ENCODE assay signal across 8 cellular contexts in genomic region chr20:47277542-47277872, GRCh38.
DNase-seq lines count a peak whose midpoint lies in the region; ATAC-seq, FAIRE-seq and TF ChIP-seq lines count a peak whose summit lies in the region.
"Not testable (repeated sequence)": the region's sequence is repeated elsewhere in the genome, so short reads cannot be mapped to it uniquely, and the experiment has no call there.

No MANE protein-coding gene starts in this region.

- peaks cover 67% of the 10 kb centered on the region for H3K4me1 ChIP-seq in A549
- H3K4me1 ChIP-seq in IMR-90 (ENCODE audit: control insufficient read depth, insufficient read depth, low read length), result peaks cover 26% of the 10 kb centered on the region
- peaks cover 71% of the 10 kb centered on the region for H3K4me1 ChIP-seq in mesodermal cell (ENCODE audit: control insufficient read depth, insufficient read depth, low read length, poor library complexity, severe bottlenecking)
- H3K4me1 ChIP-seq in testis, result peaks cover 33% of the 10 kb centered on the region

- not testable (repeated sequence) for DNase-seq in A549 (ENCODE audit: low read depth in 1 of 2, low spot score in 1 of 2); IMR-90; caudate nucleus (lab: John Stamatoyannopoulos, UW); Right ventricle myocardium superior; testis
- DNase-seq in sciatic nerve (ENCODE audit: low spot score), result peak; percentile 18

- H4K5ac ChIP-seq in IMR-90 (ENCODE audit: low read depth, low read length), result peak overlapping the region; percentile 78; the same call in 1 of the 2 replicates

- CTCF ChIA-PET in A549 (lab: Yijun Ruan, JAX) (interaction anchor here (1.1 to 14.7 kb wide), 2 partner anchors 46 to 106 kb away, joined by 3 to 684 read pairs; no protein-coding TSS in a partner anchor), IMR-90 (lab: Yijun Ruan, JAX) (interaction anchor here (0.9 kb wide), 1 partner anchor 106 kb away, joined by 4 read pairs; no protein-coding TSS in a partner anchor)

- TF ChIP-seq RAD21 in A549 (conservative IDR thresholded peaks at IDR 0.05 in 1 of 2, IDR thresholded peaks at IDR 0.05 in 1 of 2); IMR-90 (IDR thresholded peaks at IDR 0.05; ENCODE audit: low read length): not testable (repeated sequence)

- peaks cover 97% of the 10 kb centered on the region for H3K36me3 Mint-ChIP-seq in activated T-helper 17 cell treated with anti-CD3 and anti-CD28 coated beads, Interleukin-2, amount 50 U/mL, for 72 hours (ENCODE audit: low read depth)

- H3K56ac ChIP-seq in IMR-90 (ENCODE audit: extremely low read depth, insufficient read depth, low read length), result 0 out of 2 replicates have a peak overlapping the region, but pooled peaks have one; percentile 5

- in situ Hi-C loops in IMR-90 (cut with MboI; ENCODE audit: low sequenced_read_pairs), result loop anchor here (5.0 kb wide), 2 partner anchors 105 to 345 kb away; no protein-coding TSS in a partner anchor

- H3K27ac ChIP-seq in A549 (peak overlapping the region; percentile 84 to 93), IMR-90 (ENCODE audit: insufficient read depth, low read length) (peak overlapping the region; percentile 44), caudate nucleus (ENCODE audit: low read depth, low read length) (peak overlapping the region; percentile 58), mesodermal cell (ENCODE audit: low read depth, low read length, severe bottlenecking) (peak overlapping the region; percentile 36), testis (peak overlapping the region; percentile 2 to 76)

- peaks cover 20% of the 10 kb centered on the region for H3K9me1 ChIP-seq in IMR-90 (ENCODE audit: insufficient read depth, low read length)

- not testable (repeated sequence) for H3K9ac ChIP-seq in IMR-90 (ENCODE audit: low read depth, low read length)

- not testable (repeated sequence) for TF ChIP-seq CTCF in A549 (IDR thresholded peaks at IDR 0.05); IMR-90 (conservative IDR thresholded peaks at IDR 0.05; ENCODE audit: low read depth, low read length); testis (IDR thresholded peaks at IDR 0.05)

- not testable (repeated sequence) for H2BK20ac ChIP-seq in IMR-90 (ENCODE audit: low read depth, low read length)

- not testable (repeated sequence) for H2AFZ ChIP-seq in IMR-90 (replicated peaks; ENCODE audit: low read length, poor library complexity)

- peak overlapping the region; percentile 9; the same call in 1 of the 2 replicates for H3K4ac ChIP-seq in IMR-90 (ENCODE audit: low read depth, low read length)

- peak overlapping the region; percentile 98 for H2BK5ac ChIP-seq in IMR-90 (ENCODE audit: low read depth, low read length, poor library complexity, severe bottlenecking)

- H3K27me3 Mint-ChIP-seq in activated T-helper 17 cell treated with anti-CD3 and anti-CD28 coated beads, Interleukin-2, amount 50 U/mL, for 72 hours, result not testable (repeated sequence)

- H2AK5ac ChIP-seq in IMR-90 (ENCODE audit: low read depth, low read length), result peak overlapping the region; percentile 71

- peak overlapping the region in 1 of 2 experiments; percentile 20; a peak in 1 of 4 replicates for H4K8ac ChIP-seq in IMR-90 (ENCODE audit: low read depth in 2 of 2, low read length in 2 of 2)

- not testable (repeated sequence) for H2AK9ac ChIP-seq in IMR-90 (replicated peaks; ENCODE audit: low read depth, low read length, poor library complexity)

- dilution Hi-C loops in IMR-90 (cut with HindIII; ENCODE audit: low sequenced_read_pairs, unreplicated experiment), result not testable (repeated sequence)

- POLR2A ChIA-PET in A549 (lab: Yijun Ruan, JAX); IMR-90 (lab: Charles Lee; ENCODE audit: unreplicated experiment): not testable (repeated sequence)

- H3K4me2 ChIP-seq in A549, result peak overlapping the region; percentile 31; the same call in 2 of the 3 replicates
- peak overlapping the region; percentile 66 for H3K4me2 ChIP-seq in IMR-90 (ENCODE audit: low read depth, low read length)

- H4K91ac ChIP-seq in IMR-90 (ENCODE audit: insufficient read depth, low read depth, low read length), result peak overlapping the region; percentile 5; the same call in 1 of the 2 replicates

- H3K36me3 ChIP-seq in IMR-90 (ENCODE audit: control insufficient read depth, insufficient read depth, low read length) (peaks cover 21% of the 10 kb centered on the region), mesodermal cell (ENCODE audit: control insufficient read depth, insufficient read depth, low read length) (peaks cover 83% of the 10 kb centered on the region)
- not testable (repeated sequence) for H3K36me3 ChIP-seq in testis (ENCODE audit: low read depth, missing control alignments)

- H3K4me3 ChIP-seq in A549; IMR-90 (ENCODE audit: insufficient read depth, low read depth, low read length); mesodermal cell (ENCODE audit: extremely low read depth, insufficient read depth, low read length, poor library complexity, severe bottlenecking); testis: not testable (repeated sequence)

- not testable (repeated sequence) for TF ChIP-seq EP300 in A549 (IDR thresholded peaks at IDR 0.05)

- 0 out of 3 replicates have a peak overlapping the region, but pooled peaks have one; percentile 36 for H2BK15ac ChIP-seq in IMR-90 (ENCODE audit: low read depth, low read length)

- 0 out of 2 replicates have a peak overlapping the region, but pooled peaks have one; percentile 6 for H3K23ac ChIP-seq in IMR-90 (ENCODE audit: low read depth, low read length)

- not testable (repeated sequence) for ATAC-seq in A549; IMR-90 (ENCODE audit: low read depth); activated T-helper 17 cell treated with anti-CD3 and anti-CD28 coated beads, Interleukin-2, amount 50 U/mL, for 72 hours (replicated peaks); sciatic nerve
- ATAC-seq in Right ventricle myocardium superior (ENCODE audit: poor library complexity), result peak; percentile 2

- not testable (repeated sequence) for H3K9me3 ChIP-seq in A549; IMR-90 (ENCODE audit: control insufficient read depth, insufficient read depth, low read length); mesodermal cell (ENCODE audit: control insufficient read depth, low read length); testis

- peak overlapping the region; percentile 67 for H2BK120ac ChIP-seq in IMR-90 (ENCODE audit: low read depth, low read length)

- H3K79me1 ChIP-seq in IMR-90 (ENCODE audit: low read depth in 1 of 2, low read length in 2 of 2), result peaks cover 14 to 50% of the 10 kb centered on the region in 2 experiments; a peak in 3 of 4 replicates

- H3K27me3 ChIP-seq in IMR-90 (ENCODE audit: control insufficient read depth, insufficient read depth, low read length); testis: not testable (repeated sequence)

- intact Hi-C loops in IMR-90 (cut with micrococcal nuclease); sciatic nerve (cut with DNase I): not testable (repeated sequence)
- intact Hi-C loops in Right ventricle myocardium superior (cut with DNase I) (loop anchor here (2.0 to 10.0 kb wide), 2 partner anchors 99 to 347 kb away; no protein-coding TSS in a partner anchor), testis (cut with DNase I; ENCODE audit: low total_unique reads) (loop anchor here (5.0 kb wide), 1 partner anchor 40 kb away; no protein-coding TSS in a partner anchor)

- H4K20me1 ChIP-seq in IMR-90 (ENCODE audit: insufficient read depth, low read length), result not testable (repeated sequence)

- H3K4me3 Mint-ChIP-seq in activated T-helper 17 cell treated with anti-CD3 and anti-CD28 coated beads, Interleukin-2, amount 50 U/mL, for 72 hours, result not testable (repeated sequence)

- not testable (repeated sequence) for BruUV-seq in IMR-90 (replicated peaks; lab: Mats Ljungman, UMichigan)

- H3K27ac Mint-ChIP-seq in activated T-helper 17 cell treated with anti-CD3 and anti-CD28 coated beads, Interleukin-2, amount 50 U/mL, for 72 hours, result peak overlapping the region; percentile 81

- 92% methylated on average over 5 of the region's 5 CpGs for WGBS in A549 (ENCODE audit: missing lambda C conversion rate)
- 100% methylated on average over 1 of the region's 5 CpGs; no CpG with 5 or more reads in 1 of the 2 experiments for WGBS in IMR-90 (ENCODE audit: extremely low coverage in 2 of 2, insufficient read length in 1 of 2), 2 experiments
- 96% methylated on average over 2 to 4 of the region's 5 CpGs for WGBS in mesodermal cell (ENCODE audit: insufficient coverage in 2 of 2), 2 experiments
- WGBS in testis, 2 donors, result 59 to 68% methylated on average over 5 of the region's 5 CpGs

- H3K18ac ChIP-seq in IMR-90 (ENCODE audit: low read depth, low read length), result peak overlapping the region; percentile 80

- TF ChIP-seq POLR2A in A549 (IDR thresholded peaks at IDR 0.05; ENCODE audit: low read length); IMR-90 (IDR thresholded peaks at IDR 0.05; ENCODE audit: low read depth, low read length); testis (IDR thresholded peaks at IDR 0.05): not testable (repeated sequence)

- not testable (repeated sequence) for H3K9me3 Mint-ChIP-seq in activated T-helper 17 cell treated with anti-CD3 and anti-CD28 coated beads, Interleukin-2, amount 50 U/mL, for 72 hours

- peaks cover 37% of the 10 kb centered on the region for H3K4me1 Mint-ChIP-seq in activated T-helper 17 cell treated with anti-CD3 and anti-CD28 coated beads, Interleukin-2, amount 50 U/mL, for 72 hours

- H3K14ac ChIP-seq in IMR-90 (replicated peaks; ENCODE audit: low read depth, low read length), result peak overlapping the region; percentile 24; the same call in 1 of the 2 replicates

- not testable (repeated sequence) for FAIRE-seq in A549 (lab: Jason Lieb, UNC)

TF ChIP-seq in A549, 52 proteins besides CTCF, POLR2A, EP300 and RAD21:
- TF ChIP-seq ZC3H11A (IDR thresholded peaks at IDR 0.05), result peak; percentile 69

Comparison
In these comparisons a context has a peak if more than half of its experiments do, and no peak if none do; other contexts are left out.
1. H3K27ac ChIP-seq: peak in every context shown above with its lines; median percentile 88 in A549; 58 in caudate nucleus; 44 in IMR-90; 39 in testis; 36 in mesodermal cell.